14 cellular contexts compared by ENCODE assay signal in the genomic region with DNA sequence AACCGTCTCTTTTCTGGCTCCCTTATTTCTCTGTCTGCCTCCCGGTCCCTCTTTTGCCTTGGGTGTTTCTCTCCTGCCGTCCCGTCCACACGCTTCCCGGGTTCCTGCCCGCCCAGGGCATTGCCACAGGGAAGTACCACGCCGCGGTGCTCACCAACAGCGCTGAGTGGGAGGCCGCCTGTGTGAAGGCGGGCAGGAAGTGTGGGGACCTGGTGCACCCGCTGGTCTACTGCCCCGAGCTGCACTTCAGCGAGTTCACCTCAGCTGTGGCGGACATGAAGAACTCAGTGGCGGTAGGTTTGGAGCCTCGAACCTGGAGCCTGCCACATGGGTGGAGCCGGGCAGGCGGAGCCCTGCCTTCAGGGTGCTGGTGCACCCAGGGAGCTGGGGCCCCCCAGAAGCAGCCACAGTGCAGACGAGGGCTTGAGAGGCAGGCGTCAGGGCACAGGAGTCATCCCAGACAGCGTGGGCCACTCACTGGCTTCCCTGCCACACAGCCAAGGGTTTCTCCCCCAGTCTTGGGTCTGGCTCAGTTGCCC. TPM values are rescaled to one million over a fixed set of nuclear protein-coding genes. Genes with fewer than 3 reads are reported as not detected.
DNase-seq lines count a peak whose midpoint lies in the region; ATAC-seq, FAIRE-seq and TF ChIP-seq lines count a peak whose summit lies in the region.
"Had no signal": no experiment of that assay in that cellular context is flagged by ENCODE, and none has a peak within 500 bp of the region (broad histone marks: within the 10 kb centered on the region; RNA-seq: fewer than 3 reads in every experiment).

No MANE protein-coding gene starts in this region.

- TF ChIP-seq POLR2A in breast epithelium (IDR thresholded peaks at IDR 0.05): no peak
- TF ChIP-seq POLR2A in testis (IDR thresholded peaks at IDR 0.05): no peak

- POLR2A ChIA-PET in activated B cell treated with CpG ODN at 0.5 μM for 24 hours (lab: Charles Lee): no interaction called here

- TF ChIP-seq CTCF in breast epithelium (IDR thresholded peaks at IDR 0.05) (no peak), mammary epithelial cell (conservative IDR thresholded peaks at IDR 0.05 in 1 of 2, IDR thresholded peaks at IDR 0.05 in 1 of 2; ENCODE audit: extremely low read depth in 1 of 2, insufficient read depth in 1 of 2, low read depth in 1 of 2, low read length in 2 of 2) (no peak), activated B cell treated with CpG ODN at 0.5 μM for 24 hours (IDR thresholded peaks at IDR 0.05) (no peak), left lung (IDR thresholded peaks at IDR 0.05) (no peak), testis (IDR thresholded peaks at IDR 0.05) (no peak), D721Med (IDR thresholded peaks at IDR 0.05; ENCODE audit: insufficient read depth, missing control alignments) (no peak)

- H3K4me3 Mint-ChIP-seq in activated B cell treated with CpG ODN at 0.5 μM for 24 hours: no peak overlapping the region

- ATAC-seq in activated B cell treated with CpG ODN at 0.5 μM for 24 hours (ENCODE audit: low read depth) (no peak), left lung (no peak), GM19467 (IDR thresholded peaks at IDR 0.05; ENCODE audit: unreplicated experiment) (no peak), GM19395 (IDR thresholded peaks at IDR 0.05; ENCODE audit: unreplicated experiment) (no peak)

- CTCF ChIA-PET in mammary epithelial cell (lab: Charles Lee; ENCODE audit: low non-redundant PET) (no interaction called here), activated B cell treated with CpG ODN at 0.5 μM for 24 hours (lab: Charles Lee) (no interaction called here)

- H3K27ac Mint-ChIP-seq in activated B cell treated with CpG ODN at 0.5 μM for 24 hours: no peak overlapping the region

- no peaks in the 10 kb centered on the region for H3K36me3 ChIP-seq in breast epithelium
- no peaks in the 10 kb centered on the region for H3K36me3 ChIP-seq in mammary epithelial cell (ENCODE audit: insufficient read depth, low read length)
- peaks cover 0 to 35% of the 10 kb centered on the region in 2 donors for H3K36me3 ChIP-seq in left lung
- H3K36me3 ChIP-seq in testis (ENCODE audit: low read depth, missing control alignments): no peaks in the 10 kb centered on the region

- H3K9ac ChIP-seq in mammary epithelial cell (ENCODE audit: insufficient read depth, low read length): no peak overlapping the region

- no peak for FAIRE-seq in D721Med (lab: Jason Lieb, UNC)

- BruUV-seq in mammary epithelial cell (replicated peaks; lab: Mats Ljungman, UMichigan): no TSS peak

- no peak overlapping the region for H3K4me3 ChIP-seq in breast epithelium
- H3K4me3 ChIP-seq in mammary epithelial cell (replicated peaks in 1 of 3; ENCODE audit: insufficient read depth in 1 of 3, low read depth in 2 of 3, low read length in 3 of 3): no peak overlapping the region
- no peak overlapping the region for H3K4me3 ChIP-seq in left lung
- no peak overlapping the region for H3K4me3 ChIP-seq in testis

- H3K27ac ChIP-seq in breast epithelium (no peak overlapping the region), mammary epithelial cell (ENCODE audit: insufficient read depth, low read depth, low read length) (no peak overlapping the region), left lung (no peak overlapping the region), testis (no peak overlapping the region)
- H3K27ac ChIP-seq: RWPE1 had no signal

- H3K27me3 ChIP-seq in breast epithelium (no peaks in the 10 kb centered on the region), mammary epithelial cell (ENCODE audit: insufficient read depth, low read length) (peaks cover 3% of the 10 kb centered on the region), left lung (no peaks in the 10 kb centered on the region), testis (no peaks in the 10 kb centered on the region)

- no peaks in the 10 kb centered on the region for H4K20me1 ChIP-seq in mammary epithelial cell (ENCODE audit: insufficient read depth, low read length)

- H3K36me3 Mint-ChIP-seq in activated B cell treated with CpG ODN at 0.5 μM for 24 hours (ENCODE audit: low read depth): no peaks in the 10 kb centered on the region

- H3K27me3 Mint-ChIP-seq in activated B cell treated with CpG ODN at 0.5 μM for 24 hours: no peaks in the 10 kb centered on the region

- no peaks in the 10 kb centered on the region for H3K9me3 Mint-ChIP-seq in activated B cell treated with CpG ODN at 0.5 μM for 24 hours

- H3K4me1 ChIP-seq in breast epithelium: no peaks in the 10 kb centered on the region
- H3K4me1 ChIP-seq in mammary epithelial cell (ENCODE audit: insufficient read depth, low read length): no peaks in the 10 kb centered on the region
- no peaks in the 10 kb centered on the region for H3K4me1 ChIP-seq in left lung
- H3K4me1 ChIP-seq in testis: no peaks in the 10 kb centered on the region

- dilution Hi-C loops in mammary epithelial cell (cut with HindIII; ENCODE audit: low sequenced_read_pairs): no loop called here

- no peak overlapping the region for H3K4me2 ChIP-seq in mammary epithelial cell (ENCODE audit: insufficient read depth, low read depth, low read length)

- in situ Hi-C loops in mammary epithelial cell (cut with MboI; ENCODE audit: low sequenced_read_pairs in 2 of 2): no loop called here

- peak; percentile 12 to 50 for DNase-seq in breast epithelium (ENCODE audit: low spot score in 2 of 2)
- DNase-seq in mammary epithelial cell: no peak
- peak; percentile 8 for DNase-seq in activated B cell treated with CpG ODN at 0.5 μM for 24 hours
- DNase-seq in left lung: peak; percentile 27 to 49
- DNase-seq in testis: peak; percentile 10
- no peak for DNase-seq in D721Med (ENCODE audit: insufficient read length, low spot score)
- DNase-seq: AML-193; NCI-H146; NCI-H526 treated with DMSO at 0.1 percent for 48 hours; stimulated activated naive CD4-positive, alpha-beta T cell; T1000 had no signal

- H3K79me2 ChIP-seq in mammary epithelial cell (ENCODE audit: insufficient read depth, low read length): no peaks in the 10 kb centered on the region

- 90% methylated on average over 18 of the region's 24 CpGs for WGBS in mammary epithelial cell (ENCODE audit: low coverage, missing lambda C conversion rate)
- WGBS in testis, 2 donors: 90 to 98% methylated on average over 13 to 24 of the region's 24 CpGs

- H2AFZ ChIP-seq in mammary epithelial cell (ENCODE audit: low read depth, low read length): no peak overlapping the region

- H3K4me1 Mint-ChIP-seq in activated B cell treated with CpG ODN at 0.5 μM for 24 hours: peaks cover 3% of the 10 kb centered on the region

- intact Hi-C loops in breast epithelium (cut with DNase I; ENCODE audit: low total_unique reads): no loop called here
- intact Hi-C loops in mammary epithelial cell (cut with micrococcal nuclease): no loop called here
- intact Hi-C loops in activated B cell treated with CpG ODN at 0.5 μM for 24 hours (cut with micrococcal nuclease): no loop called here
- intact Hi-C loops in left lung (cut with DNase I): no loop called here
- intact Hi-C loops in testis (cut with DNase I; ENCODE audit: low total_unique reads): no loop called here

- no peaks in the 10 kb centered on the region for H3K9me3 ChIP-seq in breast epithelium
- H3K9me3 ChIP-seq in mammary epithelial cell (replicated peaks; ENCODE audit: insufficient read depth, low read length): no peaks in the 10 kb centered on the region
- H3K9me3 ChIP-seq in left lung: no peaks in the 10 kb centered on the region
- no peaks in the 10 kb centered on the region for H3K9me3 ChIP-seq in testis

RNA-seq across cellular contexts. Expression of a gene that starts 21.3 kb away (rescaled TPM):
- 10 to 100 TPM; 26.8 to 35.7 (median 30.8) TPM for total RNA-seq in breast epithelium
- 10 to 100 TPM; 16.2 to 17.0 TPM for total RNA-seq in mammary epithelial cell
- polyA plus RNA-seq in mammary epithelial cell: 1.0 TPM
- polyA minus RNA-seq in mammary epithelial cell: 1.4 TPM
- total RNA-seq in activated B cell treated with CpG ODN at 0.5 μM for 24 hours: 18.7 and 21.5 TPM in 2 replicates
- total RNA-seq in left lung: 10 to 100 TPM; 25.1 to 30.8 TPM
- total RNA-seq in testis: 10 to 100 TPM; 56.3 to 79.9 TPM
- 47.6 TPM for polyA plus RNA-seq in testis (ENCODE audit: insufficient read depth, low read depth, low replicate concordance)

Comparison
In these comparisons a context has a peak if more than half of its experiments do, and no peak if none do; other contexts are left out.
1. DNase-seq: peak in breast epithelium (2 of 2), activated B cell treated with CpG ODN at 0.5 μM for 24 hours (single experiment), left lung (2 of 2) and testis (single experiment); none in mammary epithelial cell (single experiment) and D721Med (single experiment).